ENCODE assay signal across 1 cellular context in the genomic region with DNA sequence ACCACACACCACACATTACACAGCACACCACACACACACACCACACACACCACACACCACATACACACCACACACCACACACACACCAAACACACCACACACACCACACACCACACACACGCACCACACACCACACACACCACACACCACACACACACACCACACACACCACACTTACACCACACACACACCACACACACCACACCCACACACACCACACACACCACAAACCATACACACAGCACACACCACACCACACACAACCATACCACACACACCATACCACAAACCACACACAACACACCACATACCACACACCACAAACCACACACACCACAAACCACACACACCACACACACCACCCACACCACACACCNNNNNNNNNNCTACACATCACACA.
TF ChIP-seq lines count a peak whose summit lies in the region.

No MANE protein-coding gene starts in this region.

TF ChIP-seq in HepG2, 621 proteins besides CTCF, POLR2A, EP300 and RAD21:
- TF ChIP-seq ZNF646 (CRISPR knock-in tag; IDR thresholded peaks at IDR 0.05) (peak; percentile 96), HNRNPL (IDR thresholded peaks at IDR 0.05; ENCODE audit: low read depth, low read length) (peak; percentile 71; the same call in 1 of the 2 replicates), CEBPB (IDR thresholded peaks at IDR 0.05; ENCODE audit: borderline replicate concordance, low read depth, low read length) (no peak), ZSCAN25 (CRISPR knock-in tag; IDR thresholded peaks at IDR 0.05) (no peak), RAD51 (IDR thresholded peaks at IDR 0.05; ENCODE audit: borderline replicate concordance) (no peak), BRF2 (CRISPR knock-in tag; IDR thresholded peaks at IDR 0.05) (no peak)
